ENCODE assay signal across 8 cellular contexts in genomic region chr13:30616927-30617314, GRCh38. TPM values are rescaled to one million over a fixed set of nuclear protein-coding genes. Genes with fewer than 3 reads are reported as not detected.
DNase-seq lines count a peak whose midpoint lies in the region; ATAC-seq, FAIRE-seq and TF ChIP-seq lines count a peak whose summit lies in the region.

No MANE protein-coding gene starts in this region.

- H2BK15ac ChIP-seq in H1 (ENCODE audit: low read length), result no peak overlapping the region

- CTCF ChIA-PET in H1 (lab: Charles Lee; ENCODE audit: partially characterized antibody), result interaction anchor here (0.6 kb wide), 1 partner anchor 19 kb away, joined by 4 read pairs; no protein-coding TSS in a partner anchor

- H3K14ac ChIP-seq in H1 (ENCODE audit: insufficient read length), result no peak overlapping the region

- no peak overlapping the region for H2AK5ac ChIP-seq in H1 (ENCODE audit: low read depth, low read length)

- H2BK120ac ChIP-seq in H1 (replicated peaks; ENCODE audit: low read depth, low read length), result peak overlapping the region; percentile 5

- peak overlapping the region; percentile 97 for H2BK5ac ChIP-seq in H1 (ENCODE audit: low read depth, low read length)

- peak overlapping the region; percentile 90 for H3K27ac ChIP-seq in H1 (ENCODE audit: low read depth, low read length)
- H3K27ac ChIP-seq in lower lobe of right lung, result peak overlapping the region; percentile 99

- H3K9ac ChIP-seq in H1 (replicated peaks in 1 of 4; ENCODE audit: extremely low read depth in 1 of 4, low read depth in 3 of 4, low read length in 3 of 4), result peak overlapping the region; percentile 84 to 92 (median 88)

- H3K79me2 ChIP-seq in H1 (ENCODE audit: control insufficient read depth in 1 of 2, insufficient read depth in 2 of 2, low read length in 2 of 2), result peaks cover 16 to 71% of the 10 kb centered on the region in 2 experiments

- peak overlapping the region; percentile 92 for H3K18ac ChIP-seq in H1 (ENCODE audit: extremely low read depth, low read length)

- no peak for TF ChIP-seq EP300 in H1 (IDR thresholded peaks at IDR 0.05; ENCODE audit: borderline replicate concordance in 1 of 2, low read depth in 2 of 2, low read length in 2 of 2)

- no peak overlapping the region for H3K23ac ChIP-seq in H1 (ENCODE audit: insufficient read length)

- H3K4me2 ChIP-seq in H1 (ENCODE audit: insufficient read depth in 1 of 2, low read depth in 2 of 2, low read length in 2 of 2), result peak overlapping the region; percentile 84 to 91

- peaks cover 13% of the 10 kb centered on the region for H3K23me2 ChIP-seq in H1 (ENCODE audit: low read depth, low read length)

- no peak for TF ChIP-seq RAD21 in H1 (IDR thresholded peaks at IDR 0.05 in 1 of 2, conservative IDR thresholded peaks at IDR 0.05 in 1 of 2; ENCODE audit: low read depth in 2 of 2, low read length in 2 of 2)

- H4K91ac ChIP-seq in H1 (replicated peaks; ENCODE audit: insufficient read length, low read length), result peak overlapping the region; percentile 94

- DNase-seq in AML-193 (lab: John Stamatoyannopoulos, UW), result peak; percentile 81 to 83
- peak; percentile 72 to 78 for DNase-seq in NCI-H1930 (lab: John Stamatoyannopoulos, UW)
- peak in 3 of 5 experiments; percentile 42 to 88 (median 60) for DNase-seq in T-helper 2 cell
- peak in 1 of 2 experiments; percentile 17 for DNase-seq in H1 (ENCODE audit: low read depth in 1 of 2, low spot score in 2 of 2)
- peak; percentile 65 for DNase-seq in lower lobe of right lung
- peak; percentile 95 for DNase-seq in superior temporal gyrus (ENCODE audit: extremely low spot score)

- no peak overlapping the region for H2BK20ac ChIP-seq in H1 (ENCODE audit: low read length)

- H2BK12ac ChIP-seq in H1 (ENCODE audit: low read depth, low read length), result peak overlapping the region; percentile 56

- intact Hi-C loops in lower lobe of right lung (cut with DNase I), result no loop called here

- H3K4me3 ChIP-seq in H1 (ENCODE audit: extremely low read depth in 1 of 4, insufficient read depth in 2 of 4, low read depth in 3 of 4, low read length in 4 of 4) (peak overlapping the region; percentile 91 to 97 (median 94)), lower lobe of right lung (peak overlapping the region; percentile 81)

- peaks cover 0 to 5% of the 10 kb centered on the region in 2 experiments for H4K20me1 ChIP-seq in H1 (replicated peaks in 1 of 2; ENCODE audit: control insufficient read depth in 1 of 2, insufficient read depth in 2 of 2, low read length in 2 of 2)

- TF ChIP-seq CTCF in H1 (IDR thresholded peaks at IDR 0.05; ENCODE audit: control extremely low read depth in 1 of 3, insufficient read depth in 1 of 3, low read depth in 1 of 3, low read length in 3 of 3) (no peak), lower lobe of right lung (IDR thresholded peaks at IDR 0.05) (no peak)

- 2% methylated on average over 12 of the region's 12 CpGs; no CpG with 5 or more reads in 1 of the 2 experiments for WGBS in H1 (ENCODE audit: extremely low coverage in 1 of 2, insufficient coverage in 1 of 2, insufficient read length in 1 of 2, insufficient replicate concordance in 2 of 2, low coverage in 1 of 2, low lambda C conversion rate in 2 of 2, missing lambda C conversion rate in 1 of 2), 2 experiments

- no peak; a peak in 1 of 3 replicates for TF ChIP-seq POLR2A in H1 (IDR thresholded peaks at IDR 0.05; ENCODE audit: control extremely low read depth in 1 of 2, low read depth in 2 of 2, low read length in 2 of 2)

- H3K4me1 ChIP-seq in H1 (replicated peaks in 1 of 4; ENCODE audit: control insufficient read depth in 3 of 4, insufficient read depth in 4 of 4, low read length in 3 of 4), result 0 out of 7 replicates have a peak, but pooled peaks cover 0 to 3% (median 1%) of the 10 kb centered on the region in 4 experiments
- peaks cover 36% of the 10 kb centered on the region for H3K4me1 ChIP-seq in lower lobe of right lung

- H3K9me3 ChIP-seq in H1 (ENCODE audit: insufficient read depth in 2 of 2, low read depth in 1 of 2, low read length in 1 of 2), result no peaks in the 10 kb centered on the region
- H3K9me3 ChIP-seq in lower lobe of right lung, result no peaks in the 10 kb centered on the region

- FAIRE-seq in H1 (lab: Jason Lieb, UNC), result no peak

- peak overlapping the region; percentile 57 for H4K5ac ChIP-seq in H1 (ENCODE audit: insufficient read length, low read depth, low read length)

- H3K36me3 ChIP-seq in H1 (ENCODE audit: control insufficient read depth in 2 of 4, insufficient read depth in 4 of 4, low read length in 3 of 4) (peaks cover 0 to 2% (median 0%) of the 10 kb centered on the region in 4 experiments; a peak in 1 of 8 replicates), lower lobe of right lung (peaks cover 2% of the 10 kb centered on the region)

- ATAC-seq in GM18499 (IDR thresholded peaks at IDR 0.05; ENCODE audit: insufficient read depth, unreplicated experiment), result peak; percentile 8
- peak; percentile 23 for ATAC-seq in HG02970 (IDR thresholded peaks at IDR 0.05; ENCODE audit: low FRiP score, unreplicated experiment)
- ATAC-seq in lower lobe of right lung, result peak; percentile 78 to 82

- H3K4ac ChIP-seq in H1 (replicated peaks; ENCODE audit: insufficient read length, low read depth, low read length), result no peak overlapping the region

- H2AFZ ChIP-seq in H1 (ENCODE audit: low read length), result 0 out of 2 replicates have a peak overlapping the region, but pooled peaks have one; percentile 30

- POLR2A ChIA-PET in H1 (lab: Charles Lee; ENCODE audit: partially characterized antibody), result interaction anchor here (0.9 to 2.3 kb wide), 10 partner anchors 8 to 171 kb away, joined by 3 to 8 read pairs (median 5); partner anchors contain the start of gene HMGB1

- peak overlapping the region; percentile 50 for H3K56ac ChIP-seq in H1 (replicated peaks; ENCODE audit: insufficient read length, low read depth, low read length)

- no peaks in the 10 kb centered on the region for H3K79me1 ChIP-seq in H1 (ENCODE audit: low read depth, low read length)

- H3K27me3 ChIP-seq in H1 (replicated peaks in 1 of 4; ENCODE audit: control insufficient read depth in 3 of 4, extremely low read depth in 1 of 4, insufficient read depth in 3 of 4, low read length in 3 of 4), result no peaks in the 10 kb centered on the region
- no peaks in the 10 kb centered on the region for H3K27me3 ChIP-seq in lower lobe of right lung (ENCODE audit: low read depth)

- peak overlapping the region; percentile 92 for H4K8ac ChIP-seq in H1 (ENCODE audit: extremely low read depth, insufficient read depth, low read length)

TF ChIP-seq in H1, 55 proteins besides CTCF, POLR2A, EP300 and RAD21 (continues in another document):
- TF ChIP-seq CTBP2 (IDR thresholded peaks at IDR 0.05; ENCODE audit: borderline replicate concordance, insufficient read depth, insufficient read length, low read length), result no peak
- TF ChIP-seq SUZ12 (IDR thresholded peaks at IDR 0.05; ENCODE audit: low read length), result no peak
- no peak for TF ChIP-seq GABPA (IDR thresholded peaks at IDR 0.05; ENCODE audit: borderline replicate concordance, insufficient read depth, low read length)
- no peak for TF ChIP-seq BACH1 (IDR thresholded peaks at IDR 0.05; ENCODE audit: low read length)
- TF ChIP-seq SIRT6 (IDR thresholded peaks at IDR 0.05; ENCODE audit: low read length), result no peak
- TF ChIP-seq CBX8 (IDR thresholded peaks at IDR 0.05; ENCODE audit: borderline replicate concordance, low read depth, low read length), result no peak
- no peak for TF ChIP-seq RXRA (IDR thresholded peaks at IDR 0.05; ENCODE audit: insufficient read depth, low read depth, low read length)
- no peak for TF ChIP-seq NRF1 (IDR thresholded peaks at IDR 0.05; ENCODE audit: low read depth, low read length)
- no peak for TF ChIP-seq HDAC6 (IDR thresholded peaks at IDR 0.05; ENCODE audit: low read depth, low read length)
- no peak for TF ChIP-seq EGR1 (IDR thresholded peaks at IDR 0.05; ENCODE audit: borderline replicate concordance, low read depth, low read length)
- TF ChIP-seq POLR2AphosphoS5 (IDR thresholded peaks at IDR 0.05; ENCODE audit: low read depth, low read length), result peak; percentile 80
- no peak for TF ChIP-seq SP1 (IDR thresholded peaks at IDR 0.05; ENCODE audit: low read depth, low read length)
- TF ChIP-seq CREB1 (IDR thresholded peaks at IDR 0.05), result no peak
- TF ChIP-seq KDM5A (IDR thresholded peaks at IDR 0.05; ENCODE audit: low read length), result no peak
- no peak for TF ChIP-seq TAF7 (optimal IDR thresholded peaks at IDR 0.05; ENCODE audit: borderline replicate concordance, low read depth, low read length)
- TF ChIP-seq SP2 (IDR thresholded peaks at IDR 0.05; ENCODE audit: low read length), result no peak
- no peak for TF ChIP-seq TEAD4 (IDR thresholded peaks at IDR 0.05; ENCODE audit: low read depth, low read length)
- TF ChIP-seq YY1 (IDR thresholded peaks at IDR 0.05; ENCODE audit: low read depth, low read length), result no peak
- no peak for TF ChIP-seq CHD2 (IDR thresholded peaks at IDR 0.05; ENCODE audit: low read length)
- TF ChIP-seq KDM1A (IDR thresholded peaks at IDR 0.05; ENCODE audit: borderline replicate concordance, low read length), result no peak
- TF ChIP-seq SRF (IDR thresholded peaks at IDR 0.05; ENCODE audit: low read depth, low read length), result no peak
- no peak for TF ChIP-seq TCF12 (IDR thresholded peaks at IDR 0.05; ENCODE audit: low read depth, low read length)
- TF ChIP-seq FOSL1 (IDR thresholded peaks at IDR 0.05; ENCODE audit: insufficient read depth, low read depth, low read length), result no peak
- no peak for TF ChIP-seq ATF3 (IDR thresholded peaks at IDR 0.05; ENCODE audit: insufficient read depth, low read depth, low read length)
- peak in 1 of 2 experiments; percentile 69; a peak in 1 of 4 replicates for TF ChIP-seq HDAC2 (IDR thresholded peaks at IDR 0.05; ENCODE audit: borderline replicate concordance in 1 of 2, low read depth in 2 of 2, low read length in 2 of 2)

RNA-seq across cellular contexts. Expression of gene USPL1, which starts 0.8 kb away (rescaled TPM):
- total RNA-seq in H1 (2021; fragmentation: NEBNext Ultra II Directional; extraction: Animal tissue kit (Norgen Biotek cat#: 25700)), result 17.1 and 18.4 TPM in 2 replicates
- polyA plus RNA-seq in H1 (2011; rRNA removed), result 3.8 and 6.3 TPM in 2 replicates
- 8.7 TPM for polyA plus RNA-seq in H1 (2011; cell fraction: cytosol; rRNA removed)
- polyA plus RNA-seq in H1 (2011; cell fraction: nucleus; rRNA removed), result 7.2 TPM
- polyA plus RNA-seq in H1 (2012, experiment 1 of 2), result 7.7 to 13.1 TPM (median 9.5 TPM) in 4 replicates
- 0.96 TPM for polyA plus RNA-seq in H1 (2012, experiment 2 of 2)
- 10.8 TPM for polyA plus RNA-seq in H1 (2013, experiment 1 of 2)
- 11.3 TPM for polyA plus RNA-seq in H1 (2013, experiment 2 of 2)
- 9.0 and 12.9 TPM in 2 replicates for polyA minus RNA-seq in H1 (2011; rRNA and poly(A)+ RNA removed)
- polyA minus RNA-seq in H1 (2011; cell fraction: cytosol; rRNA and poly(A)+ RNA removed), result 8.4 TPM
- polyA minus RNA-seq in H1 (2011; cell fraction: nucleus; rRNA and poly(A)+ RNA removed), result 20.0 TPM
- total RNA-seq in lower lobe of right lung, result 14.9 TPM

Comparison
In these comparisons a context has a peak if more than half of its experiments do, and no peak if none do; other contexts are left out.
1. ATAC-seq: peak in every context shown above with its lines; median percentile 80 in lower lobe of right lung; 23 in HG02970; 8 in GM18499.